Comparison of ENCODE assay signal across 19 cellular contexts in genomic region chr6:33740204-33740608, GRCh38. TPM values are rescaled to one million over a fixed set of nuclear protein-coding genes. Genes with fewer than 3 reads are reported as not detected.
DNase-seq lines count a peak whose midpoint lies in the region; ATAC-seq and TF ChIP-seq lines count a peak whose summit lies in the region.
"Had no signal": no experiment of that assay in that cellular context is flagged by ENCODE, and none has a peak within 500 bp of the region (broad histone marks: within the 10 kb centered on the region; RNA-seq: fewer than 3 reads in every experiment).

No MANE protein-coding gene starts in this region.

- no peaks in the 10 kb centered on the region for H3K4me1 Mint-ChIP-seq in Caco-2 (ENCODE audit: low read depth, unreplicated experiment)

- no peak for DNase-seq in Caco-2
- peak; percentile 18 for DNase-seq in RPMI7951 (ENCODE audit: low read depth)
- peak; percentile 32 for DNase-seq in fibroblast of pulmonary artery (ENCODE audit: low read depth)
- DNase-seq in lung (ENCODE audit: low spot score): no peak
- no peak for DNase-seq in sigmoid colon
- no peak for DNase-seq in stomach
- no peak for DNase-seq in mucosa of descending colon
- no peak for DNase-seq in DMS114 treated with DMSO at 0.1 percent for 48 hours (lab: John Stamatoyannopoulos, UW; ENCODE audit: unreplicated experiment)
- DNase-seq: activated CD4-positive, alpha-beta T cell treated with anti-CD3 and anti-CD28 coated beads, Interleukin-2, amount 50 U/mL, for 4 hours; COR-L47; esophagus squamous epithelium; left cardiac atrium; natural killer cell; NCI-H510A; stimulated activated CD4-positive, alpha-beta T cell treated with anti-CD3 and anti-CD28 coated beads, Interleukin-2, amount 100 ng/mL, for 48 hours had no signal

- WGBS in lung, 2 donors: 36 to 42% methylated on average over 6 of the region's 6 CpGs
- WGBS in sigmoid colon, 2 donors: 80 to 91% methylated on average over 6 of the region's 6 CpGs
- 74 to 91% (median 79%) methylated on average over 6 of the region's 6 CpGs for WGBS in stomach, 5 donors

- POLR2A ChIA-PET in Caco-2 (lab: Charles Lee): interaction anchor here (0.6 to 0.8 kb wide), 2 partner anchors 16 to 29 kb away, joined by 3 to 4 read pairs; partner anchors contain the start of gene UQCC2

- TF ChIP-seq CTCF in Caco-2 (IDR thresholded peaks at IDR 0.05; ENCODE audit: insufficient read depth in 1 of 2, low read depth in 1 of 2, low read length in 1 of 2, severe bottlenecking in 1 of 2, unreplicated experiment in 1 of 2) (no peak), fibroblast of pulmonary artery (IDR thresholded peaks at IDR 0.05; ENCODE audit: low read length, missing control alignments) (no peak), lung (IDR thresholded peaks at IDR 0.05; ENCODE audit: control extremely low read depth, extremely low read depth) (no peak), sigmoid colon (IDR thresholded peaks at IDR 0.05) (no peak), stomach (IDR thresholded peaks at IDR 0.05) (no peak), mucosa of descending colon (IDR thresholded peaks at IDR 0.05) (no peak)

- no peak for ATAC-seq in lung (ENCODE audit: insufficient read depth, low FRiP score)
- no peak for ATAC-seq in mucosa of descending colon
- ATAC-seq: GM23338, natural killer cell had no signal

- H3K27me3 ChIP-seq in Caco-2 (replicated peaks; ENCODE audit: control insufficient read depth, insufficient read depth, low read length) (no peaks in the 10 kb centered on the region), lung (ENCODE audit: control insufficient read depth, insufficient read depth) (no peaks in the 10 kb centered on the region), sigmoid colon (no peaks in the 10 kb centered on the region), stomach (peaks cover 0 to 6% (median 0%) of the 10 kb centered on the region in 3 donors)

- H3K36me3 ChIP-seq in Caco-2 (ENCODE audit: control insufficient read depth, insufficient read depth, low read length) (no peaks in the 10 kb centered on the region), lung (ENCODE audit: control insufficient read depth in 2 of 2, insufficient read depth in 2 of 2, low read length in 2 of 2) (peaks cover 0 to 1% of the 10 kb centered on the region in 2 donors), sigmoid colon (peaks cover 0 to 25% (median 2%) of the 10 kb centered on the region in 4 donors), stomach (no peaks in the 10 kb centered on the region), mucosa of descending colon (ENCODE audit: low read depth) (no peaks in the 10 kb centered on the region)
- H3K36me3 ChIP-seq: thoracic aorta had no signal

- BruUV-seq in Caco-2 (replicated peaks; lab: Mats Ljungman, UMichigan): no TSS peak

- no peaks in the 10 kb centered on the region for H3K36me3 Mint-ChIP-seq in Caco-2 (ENCODE audit: insufficient read depth, unreplicated experiment)
- H3K36me3 Mint-ChIP-seq: activated naive CD8-positive, alpha-beta T cell; natural killer cell had no signal

- CTCF ChIA-PET in Caco-2 (lab: Charles Lee): no interaction called here

- H3K4me1 ChIP-seq in Caco-2 (peaks cover 12% of the 10 kb centered on the region), lung (ENCODE audit: control insufficient read depth in 2 of 2, insufficient read depth in 2 of 2, low read length in 2 of 2) (peaks cover 0 to 10% of the 10 kb centered on the region in 2 donors), sigmoid colon (peaks cover 0 to 36% (median 20%) of the 10 kb centered on the region in 4 donors), stomach (peaks cover 0 to 37% (median 6%) of the 10 kb centered on the region in 4 donors), mucosa of descending colon (ENCODE audit: low read depth) (peaks cover 18% of the 10 kb centered on the region)

- H3K9me3 ChIP-seq in Caco-2 (no peaks in the 10 kb centered on the region), lung (ENCODE audit: control insufficient read depth in 2 of 2, insufficient read depth in 1 of 2, low read length in 1 of 2) (no peaks in the 10 kb centered on the region), sigmoid colon (no peaks in the 10 kb centered on the region), stomach (no peaks in the 10 kb centered on the region), mucosa of descending colon (no peaks in the 10 kb centered on the region)
- H3K9me3 ChIP-seq: esophagus squamous epithelium, thoracic aorta had no signal

- H3K27ac ChIP-seq in lung (ENCODE audit: low read depth in 1 of 2, low read length in 1 of 2): peak overlapping the region; percentile 20 to 55
- H3K27ac ChIP-seq in sigmoid colon: peak overlapping the region in 2 of 4 donors; percentile 2 to 23
- H3K27ac ChIP-seq in stomach: peak overlapping the region in 2 of 5 donors; percentile 18 to 38
- H3K27ac ChIP-seq: esophagus squamous epithelium, SK-N-MC, thoracic aorta had no signal

- no peak overlapping the region for H3K4me3 Mint-ChIP-seq in Caco-2 (ENCODE audit: unreplicated experiment)
- H3K4me3 Mint-ChIP-seq: activated naive CD8-positive, alpha-beta T cell; GM23338; natural killer cell had no signal

- no peaks in the 10 kb centered on the region for H3K27me3 Mint-ChIP-seq in Caco-2 (ENCODE audit: insufficient read depth, unreplicated experiment)

- no peak for TF ChIP-seq POLR2A in sigmoid colon (IDR thresholded peaks at IDR 0.05)
- TF ChIP-seq POLR2A in stomach (IDR thresholded peaks at IDR 0.05): no peak

- TF ChIP-seq EP300 in sigmoid colon (IDR thresholded peaks at IDR 0.05): no peak
- no peak for TF ChIP-seq EP300 in stomach (IDR thresholded peaks at IDR 0.05)

- H3K27ac Mint-ChIP-seq in Caco-2 (ENCODE audit: unreplicated experiment): peak overlapping the region; percentile 42
- H3K27ac Mint-ChIP-seq: activated naive CD8-positive, alpha-beta T cell; GM23338; natural killer cell had no signal

- no peaks in the 10 kb centered on the region for H3K9me3 Mint-ChIP-seq in Caco-2 (ENCODE audit: unreplicated experiment)
- H3K9me3 Mint-ChIP-seq: GM23338, natural killer cell had no signal

- H3K4me3 ChIP-seq in Caco-2 (ENCODE audit: low read depth, low read length) (no peak overlapping the region), fibroblast of pulmonary artery (replicated peaks; ENCODE audit: low read depth, low read length) (no peak overlapping the region), lung (no peak overlapping the region), sigmoid colon (no peak overlapping the region), stomach (no peak overlapping the region), mucosa of descending colon (no peak overlapping the region)
- H3K4me3 ChIP-seq: esophagus squamous epithelium, GM23338, SK-N-MC, thoracic aorta had no signal

- intact Hi-C loops in Caco-2 (cut with micrococcal nuclease; ENCODE audit: unreplicated experiment): no loop called here
- intact Hi-C loops in sigmoid colon (cut with DNase I): no loop called here
- intact Hi-C loops in stomach (cut with DNase I; ENCODE audit: low total_unique reads): no loop called here
- intact Hi-C loops in mucosa of descending colon (cut with DNase I, micrococcal nuclease): no loop called here

RNA-seq across cellular contexts. Expression of gene IP6K3, which starts 6.5 kb away (rescaled TPM):
- 0.44 and 0.45 TPM in 2 replicates for total RNA-seq in Caco-2 (2022)
- total RNA-seq in RPMI7951 (2014; rRNA removed; shearing (Covaris generic)): 0.36 and 1.1 TPM in 2 replicates
- total RNA-seq in lung: 1 to 10 TPM; 1.6 to 3.9 TPM
- polyA plus RNA-seq in lung: 1 to 10 TPM; 1.3 to 3.4 TPM
- 10 to 100 TPM in 1 of 4 donors, 1 to 10 TPM in 3; 4.9 to 10.3 (median 6.4) TPM for total RNA-seq in sigmoid colon
- polyA plus RNA-seq in sigmoid colon: 1 to 10 TPM in 1 of 3 donors, under 1 TPM in 2; 0.46 to 1.1 (median 0.60) TPM
- total RNA-seq in stomach: 10 to 100 TPM in 1 of 5 donors, 1 to 10 TPM in 1, under 1 TPM in 1, not detected in 2; 0.58 to 73.5 (median 1.1) TPM
- polyA plus RNA-seq in stomach: 1 to 10 TPM; 1.3 to 3.4 (median 2.5) TPM
- 1 to 10 TPM in 1 of 3 donors, under 1 TPM in 2; 0.67 to 6.8 (median 0.96) TPM for total RNA-seq in mucosa of descending colon
- total RNA-seq: natural killer cell had no signal

RNA-seq across cellular contexts. Expression of gene UQCC2, which starts 28.7 kb away (rescaled TPM):
- total RNA-seq in Caco-2 (2022) (115 and 122 TPM in 2 replicates), lung (10 to 100 TPM in 1 of 2 donors, 1 to 10 TPM in 1; 7.8 to 55.4 TPM), sigmoid colon (10 to 100 TPM in 3 of 4 donors, 1 to 10 TPM in 1; 9.5 to 34.9 (median 28.7) TPM), stomach (10 to 100 TPM in 3 of 5 donors, 1 to 10 TPM in 2; 4.7 to 25.4 (median 15.4) TPM), mucosa of descending colon (10 to 100 TPM; 41.8 to 48.6 (median 45.7) TPM)
- total RNA-seq in RPMI7951 (2014; rRNA removed; shearing (Covaris generic)): 58.2 and 66.4 TPM in 2 replicates
- polyA plus RNA-seq in lung (100 to 1,000 TPM in 1 of 2 donors, 10 to 100 TPM in 1; 40.8 to 141 TPM), sigmoid colon (10 to 100 TPM; 52.3 to 90.9 (median 56.3) TPM), stomach (100 to 1,000 TPM in 1 of 3 donors, 10 to 100 TPM in 2; 83.1 to 109 (median 93.7) TPM)

RNA-seq across cellular contexts. Expression of gene LEMD2, which starts 48.7 kb away (rescaled TPM):
- total RNA-seq in Caco-2 (2022) (52.9 and 53.2 TPM in 2 replicates), lung (10 to 100 TPM; 54.9 to 63.6 TPM), sigmoid colon (10 to 100 TPM; 31.8 to 42.7 (median 38.8) TPM), stomach (100 to 1,000 TPM in 2 of 5 donors, 10 to 100 TPM in 3; 46.1 to 428 (median 67.1) TPM), mucosa of descending colon (10 to 100 TPM; 57.2 to 73.6 (median 59.6) TPM)
- 34.1 and 46.9 TPM in 2 replicates for total RNA-seq in RPMI7951 (2014; rRNA removed; shearing (Covaris generic))
- polyA plus RNA-seq in lung (10 to 100 TPM; 52.1 to 54.1 TPM), sigmoid colon (10 to 100 TPM; 17.6 to 71.6 (median 18.0) TPM), stomach (10 to 100 TPM; 22.0 to 50.8 (median 24.3) TPM)

Comparison
In these comparisons a context has a peak if more than half of its experiments do, and no peak if none do; other contexts are left out.
1. DNase-seq: peak in RPMI7951 (single experiment) and fibroblast of pulmonary artery (single experiment); none in Caco-2 (0 of 2), lung (single experiment), sigmoid colon (single experiment), stomach (single experiment), mucosa of descending colon (0 of 3) and DMS114 treated with DMSO at 0.1 percent for 48 hours (single experiment).